Comparison of ENCODE assay signal across 9 cellular contexts in genomic region chr1:28824061-28824460, GRCh38. TPM values are rescaled to one million over a fixed set of nuclear protein-coding genes. Genes with fewer than 3 reads are reported as not detected.
DNase-seq lines count a peak whose midpoint lies in the region; TF ChIP-seq lines count a peak whose summit lies in the region.
"Not testable (repeated sequence)": the region's sequence is repeated elsewhere in the genome, so short reads cannot be mapped to it uniquely, and the experiment has no call there.
"Had no signal": no experiment of that assay in that cellular context is flagged by ENCODE, and none has a peak within 500 bp of the region (broad histone marks: within the 10 kb centered on the region; RNA-seq: fewer than 3 reads in every experiment).

No MANE protein-coding gene starts in this region.

- H3K36me3 ChIP-seq in HEK293 (ENCODE audit: control insufficient read depth in 2 of 2, insufficient read depth in 1 of 2, low read length in 2 of 2), result not testable (repeated sequence)

- not testable (repeated sequence) for H3K27ac ChIP-seq in HEK293 (ENCODE audit: extremely low read depth, low read depth, low read length)

- H3K4me1 ChIP-seq in HEK293 (ENCODE audit: control insufficient read depth, insufficient read depth, low read length), result not testable (repeated sequence)

- POLR2A ChIA-PET in HEK293 (lab: Yijun Ruan, JAX), result interaction anchor here (0.6 kb wide), 1 partner anchor 548 kb away, joined by 3 read pairs; no protein-coding TSS in a partner anchor

- CTCF ChIA-PET in HEK293 (lab: Yijun Ruan, JAX), result not testable (repeated sequence)

- not testable (repeated sequence) for H3K9me3 ChIP-seq in HEK293 (ENCODE audit: control insufficient read depth, insufficient read depth, low read depth, low read length)

- TF ChIP-seq CTCF in HEK293 (tag by site-specific recombination; IDR thresholded peaks at IDR 0.05), result not testable (repeated sequence)

- H3K4me3 ChIP-seq in HEK293 (ENCODE audit: low read depth, low read length), result not testable (repeated sequence)

- peak; percentile 41 for DNase-seq in AG08395 (ENCODE audit: low spot score)
- DNase-seq in EH (ENCODE audit: low read depth), result peak; percentile 47
- DNase-seq in M059J (ENCODE audit: low read depth), result peak; percentile 78
- DNase-seq in RPMI7951 (ENCODE audit: low read depth), result peak; percentile 42
- DNase-seq in astrocyte of the hippocampus (ENCODE audit: low read depth, low spot score), result peak; percentile 29
- DNase-seq in kidney glomerular epithelial cell (lab: John Stamatoyannopoulos, UW), result peak; percentile 1

TF ChIP-seq in HEK293, 187 proteins besides CTCF, POLR2A, EP300 and RAD21:
- TF ChIP-seq GLIS1 (tag by site-specific recombination; IDR thresholded peaks at IDR 0.05), result peak; percentile 19; the same call in 1 of the 2 replicates

RNA-seq across cellular contexts. Expression of gene OPRD1, which starts 12.1 kb away (rescaled TPM):
- not detected in 2 replicates for total RNA-seq in M059J (2014; rRNA removed; shearing (Covaris generic))
- 0.96 and 1.5 TPM in 2 replicates for total RNA-seq in RPMI7951 (2014; rRNA removed; shearing (Covaris generic))
- total RNA-seq: B cell; CD4-positive, alpha-beta T cell had no signal

Comparison
In these comparisons a context has a peak if more than half of its experiments do, and no peak if none do; other contexts are left out.
1. DNase-seq: peak in every context shown above with its lines; median percentile 78 in M059J; 47 in EH; 42 in RPMI7951; 41 in AG08395; 29 in astrocyte of the hippocampus; 1 in kidney glomerular epithelial cell.